ENCODE assay signal across 8 cellular contexts in genomic region chr14:21087294-21088091, GRCh38. TPM values are rescaled to one million over a fixed set of nuclear protein-coding genes. Genes with fewer than 3 reads are reported as not detected.
DNase-seq lines count a peak whose midpoint lies in the region; ATAC-seq and TF ChIP-seq lines count a peak whose summit lies in the region.

No MANE protein-coding gene starts in this region.

- ATAC-seq in GM19468 (IDR thresholded peaks at IDR 0.05; ENCODE audit: extremely low read depth, unreplicated experiment) (peak; percentile 53), GM21515 (IDR thresholded peaks at IDR 0.05; ENCODE audit: unreplicated experiment) (no peak)
- ATAC-seq in naive thymus-derived CD8-positive, alpha-beta T cell: peak; percentile 84 to 87

- H3K4me3 Mint-ChIP-seq in CD14-positive monocyte: no peak overlapping the region
- peak overlapping the region in 7 of 10 donors; percentile 8 to 80 (median 52) for H3K4me3 Mint-ChIP-seq in naive thymus-derived CD8-positive, alpha-beta T cell

- peaks cover 1 to 4% (median 3%) of the 10 kb centered on the region in 3 donors for H3K27me3 Mint-ChIP-seq in CD14-positive monocyte (ENCODE audit: low read depth in 3 of 3)
- H3K27me3 Mint-ChIP-seq in naive thymus-derived CD8-positive, alpha-beta T cell: peaks cover 0 to 3% (median 0%) of the 10 kb centered on the region in 5 donors

- no peak for TF ChIP-seq POLR2A in erythroblast (IDR thresholded peaks at IDR 0.05; ENCODE audit: low read length)

- intact Hi-C loops in CD14-positive monocyte (cut with micrococcal nuclease): loop anchor here (2.0 kb wide), 2 partner anchors 17 to 19 kb away; partner anchors contain the start of gene ARHGEF40 (in 1 of the 2)

- TF ChIP-seq CTCF in CD14-positive monocyte (IDR thresholded peaks at IDR 0.05): no peak

- POLR2A ChIA-PET in naive thymus-derived CD8-positive, alpha-beta T cell (lab: Charles Lee): interaction anchor here (1.2 to 4.0 kb wide), 4 partner anchors 10 to 20 kb away, joined by 4 to 34 read pairs (median 10); partner anchors contain the start of gene ARHGEF40

- peaks cover 0 to 4% (median 2%) of the 10 kb centered on the region in 7 donors for H3K9me3 Mint-ChIP-seq in CD14-positive monocyte
- H3K9me3 Mint-ChIP-seq in naive thymus-derived CD8-positive, alpha-beta T cell: no peaks in the 10 kb centered on the region

- peak; percentile 95 for DNase-seq in CD14-positive monocyte (ENCODE audit: low spot score)
- DNase-seq in NCI-H146 (lab: John Stamatoyannopoulos, UW): peak; percentile 38
- peak; percentile 65 for DNase-seq in activated CD4-positive, alpha-beta T cell treated with anti-CD3 and anti-CD28 coated beads, Interleukin-2, amount 50 U/mL, for 1 hour
- peak; percentile 21 to 39 for DNase-seq in erythroblast (lab: John Stamatoyannopoulos, UW)
- DNase-seq in naive thymus-derived CD8-positive, alpha-beta T cell: peak; percentile 53 to 96 (median 82)
- no peak for DNase-seq in OCI-M2 (lab: John Stamatoyannopoulos, UW; ENCODE audit: unreplicated experiment)

- peaks cover 51 to 80% of the 10 kb centered on the region in 2 donors for H3K36me3 Mint-ChIP-seq in CD14-positive monocyte
- no peaks in the 10 kb centered on the region for H3K36me3 Mint-ChIP-seq in naive thymus-derived CD8-positive, alpha-beta T cell

- peaks cover 45% of the 10 kb centered on the region for H3K4me1 Mint-ChIP-seq in CD14-positive monocyte
- peaks cover 14 to 37% (median 26%) of the 10 kb centered on the region in 4 donors for H3K4me1 Mint-ChIP-seq in naive thymus-derived CD8-positive, alpha-beta T cell

- H3K27ac Mint-ChIP-seq in CD14-positive monocyte: peak overlapping the region; percentile 88 to 99 (median 98)
- peak overlapping the region; percentile 78 to 100 (median 97) for H3K27ac Mint-ChIP-seq in naive thymus-derived CD8-positive, alpha-beta T cell

RNA-seq across cellular contexts. Expression of gene ZNF219, which starts 11.0 kb away (rescaled TPM):
- under 1 TPM; 0.49 to 0.68 TPM for polyA plus RNA-seq in CD14-positive monocyte
- total RNA-seq in naive thymus-derived CD8-positive, alpha-beta T cell: 1 to 10 TPM; 6.9 to 7.7 TPM
- 1 to 10 TPM; 1.7 to 3.6 (median 1.8) TPM for polyA plus RNA-seq in naive thymus-derived CD8-positive, alpha-beta T cell

RNA-seq across cellular contexts. Expression of gene TMEM253, which starts 13.4 kb away (rescaled TPM):
- polyA plus RNA-seq in CD14-positive monocyte: not detected
- total RNA-seq in naive thymus-derived CD8-positive, alpha-beta T cell: not detected
- not detected for polyA plus RNA-seq in naive thymus-derived CD8-positive, alpha-beta T cell

RNA-seq across cellular contexts. Expression of gene ARHGEF40, which starts 17.4 kb away (rescaled TPM):
- 10 to 100 TPM; 12.1 to 15.3 TPM for polyA plus RNA-seq in CD14-positive monocyte
- under 1 TPM; 0.08 to 0.36 TPM for total RNA-seq in naive thymus-derived CD8-positive, alpha-beta T cell
- polyA plus RNA-seq in naive thymus-derived CD8-positive, alpha-beta T cell: under 1 TPM; 0.03 to 0.45 (median 0.06) TPM

RNA-seq across cellular contexts. Expression of gene RNASE8, which starts 29.9 kb away (rescaled TPM):
- not detected for polyA plus RNA-seq in CD14-positive monocyte
- not detected for total RNA-seq in naive thymus-derived CD8-positive, alpha-beta T cell
- polyA plus RNA-seq in naive thymus-derived CD8-positive, alpha-beta T cell: not detected

RNA-seq across cellular contexts. Expression of gene RNASE7, which starts 45.3 kb away (rescaled TPM):
- polyA plus RNA-seq in CD14-positive monocyte: not detected
- total RNA-seq in naive thymus-derived CD8-positive, alpha-beta T cell: not detected
- not detected for polyA plus RNA-seq in naive thymus-derived CD8-positive, alpha-beta T cell

Comparison
In these comparisons a context has a peak if more than half of its experiments do, and no peak if none do; other contexts are left out.
1. H3K4me3 Mint-ChIP-seq: peak in naive thymus-derived CD8-positive, alpha-beta T cell (7 of 10); none in CD14-positive monocyte (0 of 2).
2. RNA of gene ARHGEF40, which starts 17.4 kb away (polyA plus RNA-seq): 12.1 to 15.3 TPM in CD14-positive monocyte; 0.03 to 0.45 TPM in naive thymus-derived CD8-positive, alpha-beta T cell; every median in the first group is over 4 times any median in the second.